ENCODE assay signal across 17 cellular contexts in the genomic region with DNA sequence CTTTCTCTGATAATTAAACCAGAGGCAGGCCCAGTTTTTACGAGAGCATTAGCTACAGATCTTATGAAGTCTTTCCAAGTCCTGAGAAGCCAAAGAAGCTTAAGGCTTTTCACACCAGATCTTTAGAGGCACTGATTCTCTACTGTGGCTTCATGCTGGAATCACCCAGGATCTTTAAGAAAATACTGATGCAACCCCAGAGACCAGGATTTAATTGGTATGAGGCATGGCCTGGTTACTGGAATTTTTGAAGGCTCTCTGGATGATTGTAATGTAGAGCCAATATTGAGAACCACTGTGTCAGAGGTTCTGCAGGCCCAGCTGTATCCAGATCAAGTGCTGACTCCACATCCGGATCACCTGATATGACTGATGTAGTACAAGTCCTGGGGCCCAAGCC.
"Had no signal": no experiment of that assay in that cellular context is flagged by ENCODE, and none has a peak within 500 bp of the region (broad histone marks: within the 10 kb centered on the region; RNA-seq: fewer than 3 reads in every experiment).

No MANE protein-coding gene starts in this region.

- H3K4me3 ChIP-seq: breast epithelium, esophagus squamous epithelium, gastroesophageal sphincter, left lung, right atrium auricular region, spleen had no signal

- H3K36me3 ChIP-seq: breast epithelium, esophagus squamous epithelium, gastroesophageal sphincter, left lung, right atrium auricular region, spleen had no signal

- H3K27me3 Mint-ChIP-seq: activated CD4-positive, alpha-beta T cell treated with anti-CD3 and anti-CD28 coated beads for 36 hours; activated CD8-positive, alpha-beta T cell treated with anti-CD3 and anti-CD28 coated beads for 36 hours; activated naive CD8-positive, alpha-beta T cell treated with anti-CD3 and anti-CD28 coated beads, Interleukin-2, amount 10 ng/mL, durations not matched to agents 7 days and 5 days; stimulated activated memory B cell treated with anti-CD40 and anti-IgM and Interleukin-4, amounts not matched to agents 10 μg/mL and 1 μg/mL and 100 μg/mL, for 72 hours; type B pancreatic cell had no signal

- H3K27me3 ChIP-seq: breast epithelium, esophagus squamous epithelium, gastroesophageal sphincter, left lung, right atrium auricular region, spleen had no signal

- H3K4me3 Mint-ChIP-seq: activated CD4-positive, alpha-beta T cell treated with anti-CD3 and anti-CD28 coated beads for 36 hours; activated CD8-positive, alpha-beta T cell treated with anti-CD3 and anti-CD28 coated beads for 36 hours; activated naive CD8-positive, alpha-beta T cell treated with anti-CD3 and anti-CD28 coated beads, Interleukin-2, amount 10 ng/mL, durations not matched to agents 7 days and 5 days; activated T-cell treated with anti-CD3 and anti-CD28 coated beads, Interleukin-2, amount 50 U/mL, for 72 hours; stimulated activated memory B cell treated with anti-CD40 and anti-IgM and Interleukin-4, amounts not matched to agents 10 μg/mL and 1 μg/mL and 100 μg/mL, for 72 hours; type B pancreatic cell had no signal

- H3K27ac Mint-ChIP-seq: activated CD4-positive, alpha-beta T cell treated with anti-CD3 and anti-CD28 coated beads for 36 hours; activated CD8-positive, alpha-beta T cell treated with anti-CD3 and anti-CD28 coated beads for 36 hours; activated naive CD8-positive, alpha-beta T cell treated with anti-CD3 and anti-CD28 coated beads, Interleukin-2, amount 10 ng/mL, durations not matched to agents 7 days and 5 days; activated T-cell treated with anti-CD3 and anti-CD28 coated beads, Interleukin-2, amount 50 U/mL, for 72 hours; stimulated activated memory B cell treated with anti-CD40 and anti-IgM and Interleukin-4, amounts not matched to agents 10 μg/mL and 1 μg/mL and 100 μg/mL, for 72 hours; type B pancreatic cell had no signal

- H3K4me1 Mint-ChIP-seq: activated CD4-positive, alpha-beta T cell treated with anti-CD3 and anti-CD28 coated beads for 36 hours; stimulated activated memory B cell treated with anti-CD40 and anti-IgM and Interleukin-4, amounts not matched to agents 10 μg/mL and 1 μg/mL and 100 μg/mL, for 72 hours had no signal

- H3K4me1 ChIP-seq: breast epithelium, esophagus squamous epithelium, gastroesophageal sphincter, left lung, right atrium auricular region, spleen had no signal

- H3K27ac ChIP-seq: breast epithelium, esophagus squamous epithelium, gastroesophageal sphincter, left lung, right atrium auricular region, spleen, VCaP had no signal

- H3K9me3 ChIP-seq: breast epithelium, esophagus squamous epithelium, left lung, right atrium auricular region had no signal

- H3K36me3 Mint-ChIP-seq: stimulated activated memory B cell treated with anti-CD40 and anti-IgM and Interleukin-4, amounts not matched to agents 10 μg/mL and 1 μg/mL and 100 μg/mL, for 72 hours; type B pancreatic cell had no signal

- H3K9me3 Mint-ChIP-seq: stimulated activated memory B cell treated with anti-CD40 and anti-IgM and Interleukin-4, amounts not matched to agents 10 μg/mL and 1 μg/mL and 100 μg/mL, for 72 hours; type B pancreatic cell had no signal

- DNase-seq: activated CD4-positive, alpha-beta T cell treated with anti-CD3 and anti-CD28 coated beads for 36 hours; activated CD8-positive, alpha-beta memory T cell treated with anti-CD3 and anti-CD28 coated beads, Interleukin-2, amount 50 U/mL, for 4 hours; activated CD8-positive, alpha-beta T cell treated with anti-CD3 and anti-CD28 coated beads for 36 hours; activated gamma-delta T cell treated with Interleukin-2 at 50 U/mL for 16 hours; activated naive CD8-positive, alpha-beta T cell treated with anti-CD3 and anti-CD28 coated beads, Interleukin-2, amount 10 ng/mL, durations not matched to agents 7 days and 5 days; activated T-cell treated with anti-CD3 and anti-CD28 coated beads, Interleukin-2, amount 50 U/mL, for 72 hours; aorta; esophagus squamous epithelium; left lung; spleen; stimulated activated CD4-positive, alpha-beta T cell treated with anti-CD3 and anti-CD28 coated beads, Interleukin-1b, Interleukin-23, amount 100 ng/mL, for 48 hours had no signal
